27 cellular contexts compared by ENCODE assay signal in genomic region chr13:106752584-106753202, GRCh38.
DNase-seq lines count a peak whose midpoint lies in the region; ATAC-seq and TF ChIP-seq lines count a peak whose summit lies in the region.
"Had no signal": no experiment of that assay in that cellular context is flagged by ENCODE, and none has a peak within 500 bp of the region (broad histone marks: within the 10 kb centered on the region; RNA-seq: fewer than 3 reads in every experiment).

No MANE protein-coding gene starts in this region.

- H3K4me2 ChIP-seq in GM23338, result no peak overlapping the region
- H3K4me2 ChIP-seq: SK-N-SH, smooth muscle cell had no signal

- H3K4me3 ChIP-seq in GM23338 (no peak overlapping the region), WERI-Rb-1 (ENCODE audit: low read depth, low read length) (no peak overlapping the region), lower lobe of right lung (no peak overlapping the region), foreskin fibroblast (ENCODE audit: low read depth in 1 of 2, low read length in 2 of 2) (no peak overlapping the region)
- H3K4me3 ChIP-seq: adrenal gland, coronary artery, smooth muscle cell, tibial nerve had no signal

- intact Hi-C loops in lower lobe of right lung (cut with DNase I), result no loop called here

- H3F3A ChIP-seq in GM23338 (replicated peaks; ENCODE audit: low read depth), result no peaks in the 10 kb centered on the region

- H3K27ac Mint-ChIP-seq in GM23338, result no peak overlapping the region
- H3K27ac Mint-ChIP-seq in progenitor cell of endocrine pancreas, result peak overlapping the region; percentile 84
- no peak overlapping the region for H3K27ac Mint-ChIP-seq in HFFc6
- H3K27ac Mint-ChIP-seq: CD8-positive, alpha-beta T cell; IgD-negative memory B cell; memory B cell; naive thymus-derived CD4-positive, alpha-beta T cell had no signal

- H3K4me3 Mint-ChIP-seq in GM23338 (no peak overlapping the region), progenitor cell of endocrine pancreas (ENCODE audit: low read depth) (no peak overlapping the region), HFFc6 (no peak overlapping the region)
- H3K4me3 Mint-ChIP-seq: CD8-positive, alpha-beta T cell; memory B cell; naive thymus-derived CD4-positive, alpha-beta T cell had no signal

- H3K27ac ChIP-seq in GM23338 (ENCODE audit: low read depth) (no peak overlapping the region), WERI-Rb-1 (peak overlapping the region; percentile 9), lower lobe of right lung (peak overlapping the region; percentile 28)
- H3K27ac ChIP-seq: brain microvascular endothelial cell, coronary artery had no signal

- H3K9me3 Mint-ChIP-seq in GM23338 (no peaks in the 10 kb centered on the region; the same call in 2 of the 3 replicates), progenitor cell of endocrine pancreas (ENCODE audit: low read depth) (no peaks in the 10 kb centered on the region), HFFc6 (peaks cover 9% of the 10 kb centered on the region; the same call in 1 of the 2 replicates)
- H3K9me3 Mint-ChIP-seq: CD8-positive, alpha-beta T cell; IgD-negative memory B cell had no signal

- TF ChIP-seq CTCF in GM23338 (conservative IDR thresholded peaks at IDR 0.05; ENCODE audit: low read depth in 2 of 2) (no peak), WERI-Rb-1 (IDR thresholded peaks at IDR 0.05; ENCODE audit: low read depth, low read length) (no peak), lower lobe of right lung (IDR thresholded peaks at IDR 0.05) (no peak), progenitor cell of endocrine pancreas (IDR thresholded peaks at IDR 0.05; ENCODE audit: unreplicated experiment) (no peak), foreskin fibroblast (IDR thresholded peaks at IDR 0.05; ENCODE audit: low read depth, low read length) (no peak), HFFc6 (IDR thresholded peaks at IDR 0.05) (no peak)

- ATAC-seq in GM23338 (no peak), lower lobe of right lung (peak in 1 of 2 donors; percentile 21)
- ATAC-seq: CD8-positive, alpha-beta T cell; naive thymus-derived CD4-positive, alpha-beta T cell had no signal

- H4K20me1 ChIP-seq in GM23338 (replicated peaks; ENCODE audit: insufficient read depth), result no peaks in the 10 kb centered on the region

- peaks cover 3% of the 10 kb centered on the region for H3K9me3 ChIP-seq in WERI-Rb-1 (ENCODE audit: severe bottlenecking)
- no peaks in the 10 kb centered on the region for H3K9me3 ChIP-seq in lower lobe of right lung
- H3K9me3 ChIP-seq: adrenal gland, SK-N-SH, tibial nerve had no signal

- H3K4me1 ChIP-seq in GM23338 (ENCODE audit: insufficient read depth) (peaks cover 8% of the 10 kb centered on the region; the same call in 1 of the 2 replicates), lower lobe of right lung (peaks cover 7% of the 10 kb centered on the region)
- H3K4me1 ChIP-seq: adrenal gland had no signal

- peak overlapping the region; percentile 91 for H2AFZ ChIP-seq in GM23338

- H3K27me3 ChIP-seq in GM23338 (ENCODE audit: insufficient read depth) (no peaks in the 10 kb centered on the region), WERI-Rb-1 (ENCODE audit: insufficient read depth, low read depth, severe bottlenecking) (peaks cover 7% of the 10 kb centered on the region), lower lobe of right lung (ENCODE audit: low read depth) (no peaks in the 10 kb centered on the region)
- H3K27me3 ChIP-seq: adrenal gland, brain microvascular endothelial cell, tibial nerve had no signal

- peaks cover 19% of the 10 kb centered on the region for H3K4me1 Mint-ChIP-seq in GM23338
- peaks cover 34% of the 10 kb centered on the region for H3K4me1 Mint-ChIP-seq in progenitor cell of endocrine pancreas (ENCODE audit: low read depth)
- H3K4me1 Mint-ChIP-seq in HFFc6 (ENCODE audit: low read depth), result no peaks in the 10 kb centered on the region
- H3K4me1 Mint-ChIP-seq: IgD-negative memory B cell, memory B cell had no signal

- no peaks in the 10 kb centered on the region for H3K27me3 Mint-ChIP-seq in GM23338 (ENCODE audit: insufficient read depth, low read depth, poor library complexity)
- H3K27me3 Mint-ChIP-seq in progenitor cell of endocrine pancreas, result no peaks in the 10 kb centered on the region
- no peaks in the 10 kb centered on the region for H3K27me3 Mint-ChIP-seq in HFFc6 (ENCODE audit: insufficient read depth)
- H3K27me3 Mint-ChIP-seq: IgD-negative memory B cell, memory B cell had no signal

- H3K36me3 Mint-ChIP-seq in GM23338 (ENCODE audit: low read depth) (no peaks in the 10 kb centered on the region), progenitor cell of endocrine pancreas (ENCODE audit: insufficient read depth) (no peaks in the 10 kb centered on the region), HFFc6 (ENCODE audit: low read depth) (no peaks in the 10 kb centered on the region)
- H3K36me3 Mint-ChIP-seq: CD8-positive, alpha-beta T cell; IgD-negative memory B cell; memory B cell; naive thymus-derived CD4-positive, alpha-beta T cell had no signal

- no peaks in the 10 kb centered on the region for H3K36me3 ChIP-seq in GM23338 (ENCODE audit: insufficient read depth)
- no peaks in the 10 kb centered on the region for H3K36me3 ChIP-seq in WERI-Rb-1
- no peaks in the 10 kb centered on the region for H3K36me3 ChIP-seq in lower lobe of right lung
- H3K36me3 ChIP-seq: adrenal gland, brain microvascular endothelial cell, tibial nerve had no signal

- no peaks in the 10 kb centered on the region for H3K79me2 ChIP-seq in GM23338 (replicated peaks; ENCODE audit: insufficient read depth)

- DNase-seq in GM23338 (ENCODE audit: low spot score) (no peak), WERI-Rb-1 (no peak), lower lobe of right lung (no peak), progenitor cell of endocrine pancreas (ENCODE audit: low spot score, unreplicated experiment) (no peak), foreskin fibroblast (no peak), HFFc6 (no peak), SHP77 treated with DMSO at 0.1 percent for 48 hours (lab: John Stamatoyannopoulos, UW) (no peak)
- no peak for DNase-seq in stimulated activated CD4-positive, alpha-beta T cell treated with anti-CD3 and anti-CD28 coated beads, Interleukin-12 subunit alpha, Interleukin-12 subunit beta, amount 100 ng/mL, for 4 hours
- DNase-seq: activated CD4-positive, alpha-beta T cell treated with anti-CD3 and anti-CD28 coated beads, Interleukin-2, amount 50 U/mL, for 48 hours; activated CD4-positive, CD25-positive, alpha-beta regulatory T cell; activated CD8-positive, alpha-beta memory T cell treated with anti-CD3 and anti-CD28 coated beads, Interleukin-2, amount 50 U/mL, for 48 hours; activated gamma-delta T cell; brain microvascular endothelial cell; CD8-positive, alpha-beta T cell; naive thymus-derived CD4-positive, alpha-beta T cell; NCI-H2081 treated with DMSO at 0.1 percent for 48 hours; NCI-H510A treated with DMSO at 0.1 percent for 48 hours; posterior cingulate gyrus; SK-N-SH; stimulated activated CD4-positive, alpha-beta T cell treated with anti-CD3 and anti-CD28 coated beads, Interleukin-4, amount 100 ng/mL, for 1 hour; stimulated activated naive CD4-positive, alpha-beta T cell treated with Interleukin-2 at 50 U/mL for 16 hours had no signal

- no peaks in the 10 kb centered on the region for H3K9me2 ChIP-seq in GM23338 (ENCODE audit: insufficient read depth)
- H3K9me2 ChIP-seq: SK-N-SH had no signal

TF ChIP-seq in GM23338, 12 proteins besides CTCF, POLR2A, EP300 and RAD21:
- no peak for TF ChIP-seq CREB1 (CRISPR knock-in tag; IDR thresholded peaks at IDR 0.05; ENCODE audit: low read depth)
